ENCODE assay signal across 19 cellular contexts in genomic region chr17:32150358-32150757, GRCh38.
"Had no signal": no experiment of that assay in that cellular context is flagged by ENCODE, and none has a peak within 500 bp of the region (broad histone marks: within the 10 kb centered on the region; RNA-seq: fewer than 3 reads in every experiment).

No MANE protein-coding gene starts in this region.

- H3K4me3 ChIP-seq: adrenal gland, esophagus squamous epithelium, left ventricle myocardium inferior, pancreas, right lobe of liver had no signal

- H3K4me3 Mint-ChIP-seq: activated T-cell treated with anti-CD3 and anti-CD28 coated beads, Interleukin-2, amount 50 U/mL, for 4 hours; immature natural killer cell had no signal

- H3K9me3 Mint-ChIP-seq: activated T-cell treated with anti-CD3 and anti-CD28 coated beads, Interleukin-2, amount 50 U/mL, for 4 hours; immature natural killer cell had no signal

- DNase-seq: activated CD4-positive, alpha-beta T cell treated with anti-CD3 and anti-CD28 coated beads, Interleukin-2, amount 50 U/mL, for 1 hour; activated CD4-positive, CD25-positive, alpha-beta regulatory T cell treated with anti-CD3 and anti-CD28 coated beads, Interleukin-2, amount 50 U/mL, for 72 hours; activated CD8-positive, alpha-beta memory T cell treated with anti-CD3 and anti-CD28 coated beads, Interleukin-2, amount 50 U/mL, for 4 hours; activated effector memory CD4-positive, alpha-beta T cell treated with anti-CD3 and anti-CD28 coated beads, Interleukin-2, amount 50 U/mL, for 16 hours; activated naive CD4-positive, alpha-beta T cell treated with anti-CD3 and anti-CD28 coated beads, Interleukin-2, amount 50 U/mL, for 16 hours; activated T-cell treated with anti-CD3 and anti-CD28 coated beads, Interleukin-2, amount 50 U/mL, for 4 hours; dermis blood vessel endothelial cell; effector memory CD4-positive, alpha-beta T cell; esophagus squamous epithelium; immature natural killer cell; kidney glomerular epithelial cell; left ventricle myocardium inferior; mammary epithelial cell; midbrain; pancreas; right lobe of liver; small intestine; stimulated activated CD4-positive, alpha-beta T cell treated with anti-CD3 and anti-CD28 coated beads, Interleukin-4, amount 100 ng/mL, for 1 hour had no signal

- H3K9me3 ChIP-seq: adrenal gland, esophagus squamous epithelium, left ventricle myocardium inferior, pancreas, right lobe of liver had no signal

- ATAC-seq: activated T-cell treated with anti-CD3 and anti-CD28 coated beads, Interleukin-2, amount 50 U/mL, for 4 hours; pancreas; right lobe of liver had no signal

- H3K27me3 ChIP-seq: adrenal gland, esophagus squamous epithelium, pancreas, right lobe of liver had no signal

- H3K27ac ChIP-seq: esophagus squamous epithelium, left ventricle myocardium inferior, pancreas, right lobe of liver had no signal
